ENCODE assay signal across 1 cellular context in genomic region chr6:28565823-28566526, GRCh38.
TF ChIP-seq lines count a peak whose summit lies in the region.

No MANE protein-coding gene starts in this region.

TF ChIP-seq in H1, 55 proteins besides CTCF, POLR2A, EP300 and RAD21:
- no peak for TF ChIP-seq KDM1A (IDR thresholded peaks at IDR 0.05; ENCODE audit: borderline replicate concordance, low read length)
- TF ChIP-seq CBX5 (IDR thresholded peaks at IDR 0.05; ENCODE audit: low read depth, low read length) = no peak
- no peak for TF ChIP-seq FOSL1 (IDR thresholded peaks at IDR 0.05; ENCODE audit: insufficient read depth, low read depth, low read length)
- no peak for TF ChIP-seq CBX8 (IDR thresholded peaks at IDR 0.05; ENCODE audit: borderline replicate concordance, low read depth, low read length)
- TF ChIP-seq BACH1 (IDR thresholded peaks at IDR 0.05; ENCODE audit: low read length) = no peak
- TF ChIP-seq ASH2L (IDR thresholded peaks at IDR 0.05; ENCODE audit: low read length) = no peak
- TF ChIP-seq SP1 (IDR thresholded peaks at IDR 0.05; ENCODE audit: low read depth, low read length) = no peak
